Comparison of ENCODE assay signal across 1 cellular context in the genomic region with DNA sequence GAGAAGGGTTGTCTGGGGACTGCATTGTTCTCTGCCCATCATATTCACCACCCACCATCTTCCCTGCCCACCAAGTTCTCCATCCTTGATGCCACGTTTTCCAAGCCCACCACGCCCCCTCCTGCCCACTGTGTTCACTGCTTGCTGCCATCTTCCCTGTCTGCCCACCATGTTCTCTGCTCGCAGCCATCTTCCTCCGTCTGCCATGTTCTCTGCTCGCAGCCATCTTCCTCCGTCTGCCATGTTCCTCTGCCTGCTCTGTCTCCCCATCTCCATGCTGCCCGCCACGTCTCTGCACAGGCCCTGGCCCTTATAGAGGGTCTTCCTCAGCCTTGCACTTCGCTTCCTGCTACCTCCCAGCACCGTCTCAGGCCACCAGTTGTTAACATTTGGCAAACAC.
TF ChIP-seq lines count a peak whose summit lies in the region.

No MANE protein-coding gene starts in this region.

TF ChIP-seq in GM23338, 12 proteins besides CTCF, POLR2A, EP300 and RAD21 (continued from another document):
- TF ChIP-seq, protein P1, sequence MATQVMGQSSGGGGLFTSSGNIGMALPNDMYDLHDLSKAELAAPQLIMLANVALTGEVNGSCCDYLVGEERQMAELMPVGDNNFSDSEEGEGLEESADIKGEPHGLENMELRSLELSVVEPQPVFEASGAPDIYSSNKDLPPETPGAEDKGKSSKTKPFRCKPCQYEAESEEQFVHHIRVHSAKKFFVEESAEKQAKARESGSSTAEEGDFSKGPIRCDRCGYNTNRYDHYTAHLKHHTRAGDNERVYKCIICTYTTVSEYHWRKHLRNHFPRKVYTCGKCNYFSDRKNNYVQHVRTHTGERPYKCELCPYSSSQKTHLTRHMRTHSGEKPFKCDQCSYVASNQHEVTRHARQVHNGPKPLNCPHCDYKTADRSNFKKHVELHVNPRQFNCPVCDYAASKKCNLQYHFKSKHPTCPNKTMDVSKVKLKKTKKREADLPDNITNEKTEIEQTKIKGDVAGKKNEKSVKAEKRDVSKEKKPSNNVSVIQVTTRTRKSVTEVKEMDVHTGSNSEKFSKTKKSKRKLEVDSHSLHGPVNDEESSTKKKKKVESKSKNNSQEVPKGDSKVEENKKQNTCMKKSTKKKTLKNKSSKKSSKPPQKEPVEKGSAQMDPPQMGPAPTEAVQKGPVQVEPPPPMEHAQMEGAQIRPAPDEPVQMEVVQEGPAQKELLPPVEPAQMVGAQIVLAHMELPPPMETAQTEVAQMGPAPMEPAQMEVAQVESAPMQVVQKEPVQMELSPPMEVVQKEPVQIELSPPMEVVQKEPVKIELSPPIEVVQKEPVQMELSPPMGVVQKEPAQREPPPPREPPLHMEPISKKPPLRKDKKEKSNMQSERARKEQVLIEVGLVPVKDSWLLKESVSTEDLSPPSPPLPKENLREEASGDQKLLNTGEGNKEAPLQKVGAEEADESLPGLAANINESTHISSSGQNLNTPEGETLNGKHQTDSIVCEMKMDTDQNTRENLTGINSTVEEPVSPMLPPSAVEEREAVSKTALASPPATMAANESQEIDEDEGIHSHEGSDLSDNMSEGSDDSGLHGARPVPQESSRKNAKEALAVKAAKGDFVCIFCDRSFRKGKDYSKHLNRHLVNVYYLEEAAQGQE (IDR thresholded peaks at IDR 0.05; ENCODE audit: unreplicated experiment), result no peak
- no peak for TF ChIP-seq NANOG (IDR thresholded peaks at IDR 0.05; ENCODE audit: borderline replicate concordance)
- TF ChIP-seq STAT1 (IDR thresholded peaks at IDR 0.05; ENCODE audit: unreplicated experiment), result no peak
- TF ChIP-seq EZH2 (IDR thresholded peaks at IDR 0.05; ENCODE audit: low read depth, unreplicated experiment), result no peak
- no peak for TF ChIP-seq ZNF114 (CRISPR knock-in tag; IDR thresholded peaks at IDR 0.05)
- TF ChIP-seq, protein P2, sequence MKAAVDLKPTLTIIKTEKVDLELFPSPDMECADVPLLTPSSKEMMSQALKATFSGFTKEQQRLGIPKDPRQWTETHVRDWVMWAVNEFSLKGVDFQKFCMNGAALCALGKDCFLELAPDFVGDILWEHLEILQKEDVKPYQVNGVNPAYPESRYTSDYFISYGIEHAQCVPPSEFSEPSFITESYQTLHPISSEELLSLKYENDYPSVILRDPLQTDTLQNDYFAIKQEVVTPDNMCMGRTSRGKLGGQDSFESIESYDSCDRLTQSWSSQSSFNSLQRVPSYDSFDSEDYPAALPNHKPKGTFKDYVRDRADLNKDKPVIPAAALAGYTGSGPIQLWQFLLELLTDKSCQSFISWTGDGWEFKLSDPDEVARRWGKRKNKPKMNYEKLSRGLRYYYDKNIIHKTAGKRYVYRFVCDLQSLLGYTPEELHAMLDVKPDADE (IDR thresholded peaks at IDR 0.05), result no peak
- no peak for TF ChIP-seq JUNB (IDR thresholded peaks at IDR 0.05; ENCODE audit: unreplicated experiment)
- TF ChIP-seq CREB1 (CRISPR knock-in tag; IDR thresholded peaks at IDR 0.05; ENCODE audit: low read depth), result no peak
- no peak for TF ChIP-seq POLR2AphosphoS5 (IDR thresholded peaks at IDR 0.05; ENCODE audit: low read depth)
